Comparison of ENCODE assay signal across 1 cellular context in genomic region chr6:144115219-144115618, GRCh38.
TF ChIP-seq lines count a peak whose summit lies in the region.

No MANE protein-coding gene starts in this region.

TF ChIP-seq in GM12878, 131 proteins besides CTCF, POLR2A, EP300 and RAD21:
- no peak for TF ChIP-seq MEF2B (IDR thresholded peaks at IDR 0.05; ENCODE audit: partially characterized antibody, poor library complexity, severe bottlenecking)
- no peak for TF ChIP-seq STAT3 (IDR thresholded peaks at IDR 0.05; ENCODE audit: low read depth, low read length)
- TF ChIP-seq CBX3 (IDR thresholded peaks at IDR 0.05; ENCODE audit: borderline replicate concordance, low read depth) = no peak
- TF ChIP-seq ZNF24 (IDR thresholded peaks at IDR 0.05) = no peak
- no peak for TF ChIP-seq KDM1A (IDR thresholded peaks at IDR 0.05; ENCODE audit: borderline replicate concordance)
- TF ChIP-seq NFIC (IDR thresholded peaks at IDR 0.05; ENCODE audit: low read depth, low read length) = no peak
- no peak for TF ChIP-seq SMARCA5 (IDR thresholded peaks at IDR 0.05)
- TF ChIP-seq JUND (IDR thresholded peaks at IDR 0.05; ENCODE audit: low read depth, low read length) = no peak
- TF ChIP-seq TAF1 (IDR thresholded peaks at IDR 0.05; ENCODE audit: borderline replicate concordance, low read depth, low read length) = no peak
